Comparison of ENCODE assay signal across 2 cellular contexts in the genomic region with DNA sequence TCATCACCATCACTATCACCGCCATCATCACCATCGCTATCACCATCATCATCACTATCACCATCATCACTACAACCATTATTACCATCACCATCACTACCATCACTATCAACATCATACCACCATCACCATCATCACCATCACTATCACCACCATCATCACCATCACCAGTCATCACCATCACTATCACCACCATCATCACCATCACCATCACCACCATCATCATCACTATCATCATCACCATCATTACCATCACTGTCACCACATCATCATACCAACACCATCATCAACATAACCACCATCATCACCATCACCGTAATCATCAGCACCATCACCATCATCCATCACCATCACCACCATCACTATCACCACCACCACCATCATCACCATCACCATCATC.
TF ChIP-seq lines count a peak whose summit lies in the region.

No MANE protein-coding gene starts in this region.

TF ChIP-seq in A549, 52 proteins besides CTCF, POLR2A, EP300 and RAD21 (continued from another document):
- TF ChIP-seq HMGXB4 (CRISPR knock-in tag; IDR thresholded peaks at IDR 0.05; ENCODE audit: borderline replicate concordance) (no peak), BCL3 (IDR thresholded peaks at IDR 0.05) (no peak), HOXB5 (CRISPR knock-in tag; IDR thresholded peaks at IDR 0.05) (no peak), ZSCAN20 (CRISPR knock-in tag; IDR thresholded peaks at IDR 0.05) (no peak), ZNF302 (CRISPR knock-in tag; IDR thresholded peaks at IDR 0.05) (no peak), BHLHE40 (IDR thresholded peaks at IDR 0.05; ENCODE audit: low read depth, low read length) (no peak), CBX8 (IDR thresholded peaks at IDR 0.05) (no peak)

TF ChIP-seq in endothelial cell of umbilical vein, 7 proteins besides CTCF, POLR2A, EP300 and RAD21 (continued from another document):
- no peak for TF ChIP-seq EZH2 (IDR thresholded peaks at IDR 0.05; ENCODE audit: borderline replicate concordance, low read depth, low read length, severe bottlenecking)
